In the genomic region with DNA sequence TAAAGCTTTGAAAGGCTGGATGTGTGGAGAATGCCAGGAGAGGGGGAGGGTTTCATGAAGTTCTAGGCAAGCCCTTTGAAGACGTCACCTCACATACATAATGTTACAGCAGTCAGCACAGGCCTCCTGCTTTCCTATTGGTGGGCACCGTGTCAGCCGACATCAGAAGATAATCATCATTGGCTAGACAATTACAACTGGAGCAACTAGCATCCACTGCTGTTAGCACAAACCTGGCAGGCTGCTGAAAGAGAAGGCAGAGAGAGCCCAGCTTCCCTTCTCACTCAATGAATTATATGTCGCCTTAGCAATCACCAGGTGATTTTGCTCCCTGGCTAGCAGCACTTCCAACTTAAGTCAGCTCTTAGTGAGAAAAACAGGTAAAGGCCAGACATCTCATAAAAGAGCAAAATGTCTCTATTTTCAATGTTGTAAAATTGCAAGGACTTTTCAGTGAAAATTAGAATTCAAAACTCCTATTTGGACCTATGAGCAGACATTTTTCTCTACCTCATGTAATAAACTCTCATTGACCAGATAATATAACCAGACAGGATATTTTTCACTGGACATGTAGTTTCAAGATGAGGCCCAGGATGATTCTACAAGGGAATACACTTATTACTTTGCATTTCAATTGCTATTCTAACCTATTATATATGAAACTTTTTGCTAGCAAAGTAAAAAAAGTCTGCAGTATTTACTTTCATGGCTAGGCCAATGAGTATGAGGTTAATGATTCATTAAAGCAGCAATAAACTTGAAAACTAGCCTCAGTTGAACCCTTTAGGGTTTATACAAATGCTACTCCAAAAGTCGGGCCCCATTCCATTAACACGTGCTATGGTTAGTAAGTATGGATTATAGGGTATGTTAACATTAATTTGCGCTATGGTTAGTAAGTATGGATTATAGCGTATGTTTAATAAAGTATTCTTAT, we compare ENCODE assay signal across 1 cellular context.
TF ChIP-seq lines count a peak whose summit lies in the region.

No MANE protein-coding gene starts in this region.

TF ChIP-seq in H1, 55 proteins besides CTCF, POLR2A, EP300 and RAD21 (continued from another document):
- TF ChIP-seq, protein P1, sequence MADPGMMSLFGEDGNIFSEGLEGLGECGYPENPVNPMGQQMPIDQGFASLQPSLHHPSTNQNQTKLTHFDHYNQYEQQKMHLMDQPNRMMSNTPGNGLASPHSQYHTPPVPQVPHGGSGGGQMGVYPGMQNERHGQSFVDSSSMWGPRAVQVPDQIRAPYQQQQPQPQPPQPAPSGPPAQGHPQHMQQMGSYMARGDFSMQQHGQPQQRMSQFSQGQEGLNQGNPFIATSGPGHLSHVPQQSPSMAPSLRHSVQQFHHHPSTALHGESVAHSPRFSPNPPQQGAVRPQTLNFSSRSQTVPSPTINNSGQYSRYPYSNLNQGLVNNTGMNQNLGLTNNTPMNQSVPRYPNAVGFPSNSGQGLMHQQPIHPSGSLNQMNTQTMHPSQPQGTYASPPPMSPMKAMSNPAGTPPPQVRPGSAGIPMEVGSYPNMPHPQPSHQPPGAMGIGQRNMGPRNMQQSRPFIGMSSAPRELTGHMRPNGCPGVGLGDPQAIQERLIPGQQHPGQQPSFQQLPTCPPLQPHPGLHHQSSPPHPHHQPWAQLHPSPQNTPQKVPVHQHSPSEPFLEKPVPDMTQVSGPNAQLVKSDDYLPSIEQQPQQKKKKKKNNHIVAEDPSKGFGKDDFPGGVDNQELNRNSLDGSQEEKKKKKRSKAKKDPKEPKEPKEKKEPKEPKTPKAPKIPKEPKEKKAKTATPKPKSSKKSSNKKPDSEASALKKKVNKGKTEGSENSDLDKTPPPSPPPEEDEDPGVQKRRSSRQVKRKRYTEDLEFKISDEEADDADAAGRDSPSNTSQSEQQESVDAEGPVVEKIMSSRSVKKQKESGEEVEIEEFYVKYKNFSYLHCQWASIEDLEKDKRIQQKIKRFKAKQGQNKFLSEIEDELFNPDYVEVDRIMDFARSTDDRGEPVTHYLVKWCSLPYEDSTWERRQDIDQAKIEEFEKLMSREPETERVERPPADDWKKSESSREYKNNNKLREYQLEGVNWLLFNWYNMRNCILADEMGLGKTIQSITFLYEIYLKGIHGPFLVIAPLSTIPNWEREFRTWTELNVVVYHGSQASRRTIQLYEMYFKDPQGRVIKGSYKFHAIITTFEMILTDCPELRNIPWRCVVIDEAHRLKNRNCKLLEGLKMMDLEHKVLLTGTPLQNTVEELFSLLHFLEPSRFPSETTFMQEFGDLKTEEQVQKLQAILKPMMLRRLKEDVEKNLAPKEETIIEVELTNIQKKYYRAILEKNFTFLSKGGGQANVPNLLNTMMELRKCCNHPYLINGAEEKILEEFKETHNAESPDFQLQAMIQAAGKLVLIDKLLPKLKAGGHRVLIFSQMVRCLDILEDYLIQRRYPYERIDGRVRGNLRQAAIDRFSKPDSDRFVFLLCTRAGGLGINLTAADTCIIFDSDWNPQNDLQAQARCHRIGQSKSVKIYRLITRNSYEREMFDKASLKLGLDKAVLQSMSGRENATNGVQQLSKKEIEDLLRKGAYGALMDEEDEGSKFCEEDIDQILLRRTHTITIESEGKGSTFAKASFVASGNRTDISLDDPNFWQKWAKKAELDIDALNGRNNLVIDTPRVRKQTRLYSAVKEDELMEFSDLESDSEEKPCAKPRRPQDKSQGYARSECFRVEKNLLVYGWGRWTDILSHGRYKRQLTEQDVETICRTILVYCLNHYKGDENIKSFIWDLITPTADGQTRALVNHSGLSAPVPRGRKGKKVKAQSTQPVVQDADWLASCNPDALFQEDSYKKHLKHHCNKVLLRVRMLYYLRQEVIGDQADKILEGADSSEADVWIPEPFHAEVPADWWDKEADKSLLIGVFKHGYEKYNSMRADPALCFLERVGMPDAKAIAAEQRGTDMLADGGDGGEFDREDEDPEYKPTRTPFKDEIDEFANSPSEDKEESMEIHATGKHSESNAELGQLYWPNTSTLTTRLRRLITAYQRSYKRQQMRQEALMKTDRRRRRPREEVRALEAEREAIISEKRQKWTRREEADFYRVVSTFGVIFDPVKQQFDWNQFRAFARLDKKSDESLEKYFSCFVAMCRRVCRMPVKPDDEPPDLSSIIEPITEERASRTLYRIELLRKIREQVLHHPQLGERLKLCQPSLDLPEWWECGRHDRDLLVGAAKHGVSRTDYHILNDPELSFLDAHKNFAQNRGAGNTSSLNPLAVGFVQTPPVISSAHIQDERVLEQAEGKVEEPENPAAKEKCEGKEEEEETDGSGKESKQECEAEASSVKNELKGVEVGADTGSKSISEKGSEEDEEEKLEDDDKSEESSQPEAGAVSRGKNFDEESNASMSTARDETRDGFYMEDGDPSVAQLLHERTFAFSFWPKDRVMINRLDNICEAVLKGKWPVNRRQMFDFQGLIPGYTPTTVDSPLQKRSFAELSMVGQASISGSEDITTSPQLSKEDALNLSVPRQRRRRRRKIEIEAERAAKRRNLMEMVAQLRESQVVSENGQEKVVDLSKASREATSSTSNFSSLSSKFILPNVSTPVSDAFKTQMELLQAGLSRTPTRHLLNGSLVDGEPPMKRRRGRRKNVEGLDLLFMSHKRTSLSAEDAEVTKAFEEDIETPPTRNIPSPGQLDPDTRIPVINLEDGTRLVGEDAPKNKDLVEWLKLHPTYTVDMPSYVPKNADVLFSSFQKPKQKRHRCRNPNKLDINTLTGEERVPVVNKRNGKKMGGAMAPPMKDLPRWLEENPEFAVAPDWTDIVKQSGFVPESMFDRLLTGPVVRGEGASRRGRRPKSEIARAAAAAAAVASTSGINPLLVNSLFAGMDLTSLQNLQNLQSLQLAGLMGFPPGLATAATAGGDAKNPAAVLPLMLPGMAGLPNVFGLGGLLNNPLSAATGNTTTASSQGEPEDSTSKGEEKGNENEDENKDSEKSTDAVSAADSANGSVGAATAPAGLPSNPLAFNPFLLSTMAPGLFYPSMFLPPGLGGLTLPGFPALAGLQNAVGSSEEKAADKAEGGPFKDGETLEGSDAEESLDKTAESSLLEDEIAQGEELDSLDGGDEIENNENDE (IDR thresholded peaks at IDR 0.05; ENCODE audit: insufficient replicate concordance, low read length), result no peak
- TF ChIP-seq CREB1 (IDR thresholded peaks at IDR 0.05) (0 out of 2 replicates have a peak, but pooled peaks have one; percentile 32), POLR2AphosphoS5 (IDR thresholded peaks at IDR 0.05; ENCODE audit: low read depth, low read length) (peak; percentile 89), TAF7 (optimal IDR thresholded peaks at IDR 0.05; ENCODE audit: borderline replicate concordance, low read depth, low read length) (peak; percentile 50), POU5F1 (IDR thresholded peaks at IDR 0.05; ENCODE audit: low read depth, low read length) (no peak)
- TF ChIP-seq, protein P2, sequence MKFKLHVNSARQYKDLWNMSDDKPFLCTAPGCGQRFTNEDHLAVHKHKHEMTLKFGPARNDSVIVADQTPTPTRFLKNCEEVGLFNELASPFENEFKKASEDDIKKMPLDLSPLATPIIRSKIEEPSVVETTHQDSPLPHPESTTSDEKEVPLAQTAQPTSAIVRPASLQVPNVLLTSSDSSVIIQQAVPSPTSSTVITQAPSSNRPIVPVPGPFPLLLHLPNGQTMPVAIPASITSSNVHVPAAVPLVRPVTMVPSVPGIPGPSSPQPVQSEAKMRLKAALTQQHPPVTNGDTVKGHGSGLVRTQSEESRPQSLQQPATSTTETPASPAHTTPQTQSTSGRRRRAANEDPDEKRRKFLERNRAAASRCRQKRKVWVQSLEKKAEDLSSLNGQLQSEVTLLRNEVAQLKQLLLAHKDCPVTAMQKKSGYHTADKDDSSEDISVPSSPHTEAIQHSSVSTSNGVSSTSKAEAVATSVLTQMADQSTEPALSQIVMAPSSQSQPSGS (IDR thresholded peaks at IDR 0.05; ENCODE audit: low read length), result peak; percentile 22; the same call in 1 of the 2 replicates
TF ChIP-seq in H1: peak in this region for 10.
